Comparison of ENCODE assay signal across 17 cellular contexts in the genomic region with DNA sequence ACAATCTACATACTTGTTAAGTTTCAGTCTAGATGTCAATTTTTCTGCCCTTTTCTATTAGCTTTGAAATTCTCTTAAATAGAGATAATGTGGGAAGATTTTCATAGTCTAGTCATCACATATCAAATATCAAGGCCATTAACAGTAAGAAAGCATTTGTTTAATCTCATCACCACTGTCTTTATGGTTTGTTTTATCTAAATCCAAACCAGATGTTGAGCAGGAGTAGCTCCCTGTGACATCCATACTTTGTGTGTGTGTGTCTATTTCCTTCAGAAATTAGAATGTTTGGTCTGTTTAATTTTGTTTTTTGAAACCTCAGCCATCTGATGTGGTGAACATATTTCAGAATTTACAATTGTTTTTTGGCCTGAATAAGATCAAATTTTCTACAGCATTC. TPM values are rescaled to one million over a fixed set of nuclear protein-coding genes. Genes with fewer than 3 reads are reported as not detected.
A peak's percentile ranks its signal among the peaks of the same experiment; 100 is the strongest.
DNase-seq lines count a peak whose midpoint lies in the region; ATAC-seq and TF ChIP-seq lines count a peak whose summit lies in the region.
"Had no signal": no experiment of that assay in that cellular context is flagged by ENCODE, and none has a peak within 500 bp of the region (broad histone marks: within the 10 kb centered on the region; RNA-seq: fewer than 3 reads in every experiment).

No MANE protein-coding gene starts in this region.

- peaks cover 6 to 18% (median 16%) of the 10 kb centered on the region in 4 donors for H3K4me1 Mint-ChIP-seq in naive thymus-derived CD8-positive, alpha-beta T cell

- no peak overlapping the region for H3K4me3 Mint-ChIP-seq in naive thymus-derived CD8-positive, alpha-beta T cell
- H3K4me3 Mint-ChIP-seq: CD8-positive, alpha-beta memory T cell; HFFc6 had no signal

- H3K27me3 ChIP-seq in smooth muscle cell (ENCODE audit: low read depth): peaks cover 35% of the 10 kb centered on the region
- H3K27me3 ChIP-seq: BLaER1 had no signal

- ATAC-seq in SK-N-SH treated with all-trans-retinoic acid at 6 μM for 48 hours (no peak; the same call in 2 of the 3 replicates), GM21717 (IDR thresholded peaks at IDR 0.05; ENCODE audit: unreplicated experiment) (no peak)
- ATAC-seq in naive thymus-derived CD8-positive, alpha-beta T cell: no peak

- H3F3A ChIP-seq in smooth muscle cell (ENCODE audit: low read depth): peaks cover 5% of the 10 kb centered on the region

- no peaks in the 10 kb centered on the region for H3K79me2 ChIP-seq in smooth muscle cell (ENCODE audit: low read depth)

- no peaks in the 10 kb centered on the region for H3K9me3 ChIP-seq in smooth muscle cell (replicated peaks; ENCODE audit: low read depth)
- H3K9me3 ChIP-seq: BLaER1 had no signal

- no peaks in the 10 kb centered on the region for H3K36me3 Mint-ChIP-seq in naive thymus-derived CD8-positive, alpha-beta T cell
- H3K36me3 Mint-ChIP-seq: CD8-positive, alpha-beta memory T cell had no signal

- H3K27ac Mint-ChIP-seq in naive thymus-derived CD8-positive, alpha-beta T cell: no peak overlapping the region
- H3K27ac Mint-ChIP-seq: CD8-positive, alpha-beta memory T cell; HFFc6 had no signal

- peak overlapping the region; percentile 72 for H3K4me2 ChIP-seq in smooth muscle cell
- H3K4me2 ChIP-seq: BLaER1 had no signal

- H3K4me3 ChIP-seq in fibroblast of villous mesenchyme (ENCODE audit: low read depth, low read length) (no peak overlapping the region), smooth muscle cell (no peak overlapping the region)
- H3K4me3 ChIP-seq: BLaER1 had no signal

- POLR2A ChIA-PET in naive thymus-derived CD8-positive, alpha-beta T cell (lab: Charles Lee): no interaction called here

- TF ChIP-seq CTCF in fibroblast of villous mesenchyme (IDR thresholded peaks at IDR 0.05; ENCODE audit: insufficient read depth, low read depth, low read length) (no peak), smooth muscle cell (IDR thresholded peaks at IDR 0.05; ENCODE audit: borderline replicate concordance, insufficient read depth, poor library complexity, severe bottlenecking) (no peak)

- H3K36me3 ChIP-seq in smooth muscle cell (ENCODE audit: low read depth): no peaks in the 10 kb centered on the region
- H3K36me3 ChIP-seq: BLaER1 had no signal

- no peaks in the 10 kb centered on the region for H4K20me1 ChIP-seq in smooth muscle cell (ENCODE audit: low read depth)
- H4K20me1 ChIP-seq: BLaER1 had no signal

- H3K27ac ChIP-seq in smooth muscle cell (ENCODE audit: low read depth): no peak overlapping the region
- H3K27ac ChIP-seq: 22Rv1, BLaER1, HL-60 had no signal

- no peak overlapping the region for H2AFZ ChIP-seq in smooth muscle cell (ENCODE audit: low read depth)

- peak; percentile 50 for DNase-seq in NCI-H82 (lab: John Stamatoyannopoulos, UW)
- no peak for DNase-seq in NCI-H82 treated with DMSO at 0.1 percent for 48 hours (lab: John Stamatoyannopoulos, UW; ENCODE audit: unreplicated experiment)
- peak; percentile 58 for DNase-seq in fibroblast of villous mesenchyme (ENCODE audit: low read depth)
- no peak for DNase-seq in smooth muscle cell (lab: John Stamatoyannopoulos, UW; ENCODE audit: unreplicated experiment)
- no peak for DNase-seq in NOMO-1 treated with DMSO at 0.1 percent for 48 hours (lab: John Stamatoyannopoulos, UW; ENCODE audit: unreplicated experiment)
- DNase-seq in naive thymus-derived CD8-positive, alpha-beta T cell: no peak
- DNase-seq: AML-193; CD8-positive, alpha-beta memory T cell; DMS53; GF-D8; HCEC 1CT; HFFc6 had no signal

- no peak overlapping the region for H3K9ac ChIP-seq in smooth muscle cell (ENCODE audit: low read depth)
- H3K9ac ChIP-seq: BLaER1 had no signal

- peaks cover 6% of the 10 kb centered on the region for H3K4me1 ChIP-seq in smooth muscle cell (ENCODE audit: low read depth)

- H3K27me3 Mint-ChIP-seq in naive thymus-derived CD8-positive, alpha-beta T cell: peaks cover 13 to 36% (median 19%) of the 10 kb centered on the region in 5 donors

- H3K9me3 Mint-ChIP-seq in naive thymus-derived CD8-positive, alpha-beta T cell: peaks cover 0 to 2% (median 0%) of the 10 kb centered on the region in 9 donors
- H3K9me3 Mint-ChIP-seq: HFFc6 had no signal

TF ChIP-seq in SK-N-SH treated with all-trans-retinoic acid at 6 μM for 48 hours, 23 proteins besides CTCF, POLR2A, EP300 and RAD21:
- TF ChIP-seq, protein P1, sequence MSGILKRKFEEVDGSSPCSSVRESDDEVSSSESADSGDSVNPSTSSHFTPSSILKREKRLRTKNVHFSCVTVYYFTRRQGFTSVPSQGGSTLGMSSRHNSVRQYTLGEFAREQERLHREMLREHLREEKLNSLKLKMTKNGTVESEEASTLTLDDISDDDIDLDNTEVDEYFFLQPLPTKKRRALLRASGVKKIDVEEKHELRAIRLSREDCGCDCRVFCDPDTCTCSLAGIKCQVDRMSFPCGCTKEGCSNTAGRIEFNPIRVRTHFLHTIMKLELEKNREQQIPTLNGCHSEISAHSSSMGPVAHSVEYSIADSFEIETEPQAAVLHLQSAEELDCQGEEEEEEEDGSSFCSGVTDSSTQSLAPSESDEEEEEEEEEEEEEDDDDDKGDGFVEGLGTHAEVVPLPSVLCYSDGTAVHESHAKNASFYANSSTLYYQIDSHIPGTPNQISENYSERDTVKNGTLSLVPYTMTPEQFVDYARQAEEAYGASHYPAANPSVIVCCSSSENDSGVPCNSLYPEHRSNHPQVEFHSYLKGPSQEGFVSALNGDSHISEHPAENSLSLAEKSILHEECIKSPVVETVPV (CRISPR knock-in tag; IDR thresholded peaks at IDR 0.05): 0 out of 2 replicates have a peak, but pooled peaks have one; percentile 54
- peak; percentile 24; the same call in 1 of the 2 replicates for TF ChIP-seq ISL1 (CRISPR knock-in tag; IDR thresholded peaks at IDR 0.05)
- TF ChIP-seq CSDC2 (CRISPR knock-in tag; IDR thresholded peaks at IDR 0.05): no peak
- peak; percentile 98 for TF ChIP-seq TCF4 (CRISPR knock-in tag; IDR thresholded peaks at IDR 0.05; ENCODE audit: borderline replicate concordance)
- TF ChIP-seq, protein P2, sequence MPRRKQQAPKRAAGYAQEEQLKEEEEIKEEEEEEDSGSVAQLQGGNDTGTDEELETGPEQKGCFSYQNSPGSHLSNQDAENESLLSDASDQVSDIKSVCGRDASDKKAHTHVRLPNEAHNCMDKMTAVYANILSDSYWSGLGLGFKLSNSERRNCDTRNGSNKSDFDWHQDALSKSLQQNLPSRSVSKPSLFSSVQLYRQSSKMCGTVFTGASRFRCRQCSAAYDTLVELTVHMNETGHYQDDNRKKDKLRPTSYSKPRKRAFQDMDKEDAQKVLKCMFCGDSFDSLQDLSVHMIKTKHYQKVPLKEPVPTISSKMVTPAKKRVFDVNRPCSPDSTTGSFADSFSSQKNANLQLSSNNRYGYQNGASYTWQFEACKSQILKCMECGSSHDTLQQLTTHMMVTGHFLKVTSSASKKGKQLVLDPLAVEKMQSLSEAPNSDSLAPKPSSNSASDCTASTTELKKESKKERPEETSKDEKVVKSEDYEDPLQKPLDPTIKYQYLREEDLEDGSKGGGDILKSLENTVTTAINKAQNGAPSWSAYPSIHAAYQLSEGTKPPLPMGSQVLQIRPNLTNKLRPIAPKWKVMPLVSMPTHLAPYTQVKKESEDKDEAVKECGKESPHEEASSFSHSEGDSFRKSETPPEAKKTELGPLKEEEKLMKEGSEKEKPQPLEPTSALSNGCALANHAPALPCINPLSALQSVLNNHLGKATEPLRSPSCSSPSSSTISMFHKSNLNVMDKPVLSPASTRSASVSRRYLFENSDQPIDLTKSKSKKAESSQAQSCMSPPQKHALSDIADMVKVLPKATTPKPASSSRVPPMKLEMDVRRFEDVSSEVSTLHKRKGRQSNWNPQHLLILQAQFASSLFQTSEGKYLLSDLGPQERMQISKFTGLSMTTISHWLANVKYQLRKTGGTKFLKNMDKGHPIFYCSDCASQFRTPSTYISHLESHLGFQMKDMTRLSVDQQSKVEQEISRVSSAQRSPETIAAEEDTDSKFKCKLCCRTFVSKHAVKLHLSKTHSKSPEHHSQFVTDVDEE (CRISPR knock-in tag; IDR thresholded peaks at IDR 0.05): peak; percentile 64; the same call in 1 of the 2 replicates

RNA-seq across cellular contexts. Expression of a gene that starts 23.1 kb away (rescaled TPM):
- total RNA-seq in fibroblast of villous mesenchyme (32.9 and 33.7 TPM in 2 replicates), smooth muscle cell (31.4 and 40.3 TPM in 2 replicates)
- 23.0 and 43.3 TPM in 2 replicates for polyA plus RNA-seq in smooth muscle cell
- 100 to 1,000 TPM; 351 to 378 TPM for total RNA-seq in naive thymus-derived CD8-positive, alpha-beta T cell
- polyA plus RNA-seq in naive thymus-derived CD8-positive, alpha-beta T cell: 1 to 10 TPM; 4.3 to 5.8 (median 4.7) TPM

Comparison
In these comparisons a context has a peak if more than half of its experiments do, and no peak if none do; other contexts are left out.
1. DNase-seq: peak in NCI-H82 (single experiment) and fibroblast of villous mesenchyme (single experiment); none in NCI-H82 treated with DMSO at 0.1 percent for 48 hours (single experiment), smooth muscle cell (single experiment), NOMO-1 treated with DMSO at 0.1 percent for 48 hours (single experiment) and naive thymus-derived CD8-positive, alpha-beta T cell (0 of 10).